8 cellular contexts compared by ENCODE assay signal in the genomic region with DNA sequence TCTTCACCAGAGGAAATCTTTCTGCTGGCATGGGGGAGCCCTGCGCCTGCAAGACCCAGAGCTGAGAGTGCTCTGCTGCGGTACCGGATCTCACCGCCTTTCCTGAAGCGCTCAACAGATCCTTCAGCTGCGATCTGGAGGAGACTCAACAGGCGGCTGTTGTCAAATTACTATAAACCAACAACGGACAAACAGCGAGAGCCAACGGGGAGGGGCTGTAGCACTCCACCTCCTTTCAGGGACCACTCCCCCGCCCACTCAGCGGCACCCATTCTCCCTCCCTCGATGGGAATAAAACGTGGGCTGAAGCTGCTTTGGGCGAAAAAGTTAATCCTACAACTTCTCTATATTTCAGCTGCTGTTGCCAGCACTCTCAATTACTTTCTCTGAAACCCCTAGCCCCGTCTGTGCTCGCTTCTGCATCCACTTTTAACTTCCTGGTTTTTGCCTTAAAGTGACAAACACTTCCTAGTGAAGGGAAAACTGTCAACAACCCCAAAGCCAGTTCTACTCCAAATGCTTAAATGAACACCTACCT. TPM values are rescaled to one million over a fixed set of nuclear protein-coding genes. Genes with fewer than 3 reads are reported as not detected.
DNase-seq lines count a peak whose midpoint lies in the region; ATAC-seq and TF ChIP-seq lines count a peak whose summit lies in the region.

A gene with protein sequence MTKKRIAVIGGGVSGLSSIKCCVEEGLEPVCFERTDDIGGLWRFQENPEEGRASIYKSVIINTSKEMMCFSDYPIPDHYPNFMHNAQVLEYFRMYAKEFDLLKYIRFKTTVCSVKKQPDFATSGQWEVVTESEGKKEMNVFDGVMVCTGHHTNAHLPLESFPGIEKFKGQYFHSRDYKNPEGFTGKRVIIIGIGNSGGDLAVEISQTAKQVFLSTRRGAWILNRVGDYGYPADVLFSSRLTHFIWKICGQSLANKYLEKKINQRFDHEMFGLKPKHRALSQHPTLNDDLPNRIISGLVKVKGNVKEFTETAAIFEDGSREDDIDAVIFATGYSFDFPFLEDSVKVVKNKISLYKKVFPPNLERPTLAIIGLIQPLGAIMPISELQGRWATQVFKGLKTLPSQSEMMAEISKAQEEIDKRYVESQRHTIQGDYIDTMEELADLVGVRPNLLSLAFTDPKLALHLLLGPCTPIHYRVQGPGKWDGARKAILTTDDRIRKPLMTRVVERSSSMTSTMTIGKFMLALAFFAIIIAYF (minus strand): TSS at position 147 of the 538 bp plus-strand sequence. CDS start 310 bp downstream, outside the sequence.

- H3K4me3 Mint-ChIP-seq in progenitor cell of endocrine pancreas (ENCODE audit: low read depth) = peak within 1 kb of the TSS; percentile 87

- H3K4me3 ChIP-seq in HL-60 (replicated peaks; ENCODE audit: insufficient read depth, low read length) = peak within 1 kb of the TSS; percentile 58
- H3K4me3 ChIP-seq in aorta (ENCODE audit: low read length in 2 of 2) = peak within 1 kb of the TSS; percentile 95 to 98

- TF ChIP-seq CTCF in HL-60 (IDR thresholded peaks at IDR 0.05; ENCODE audit: insufficient read depth, low read length) (no peak), progenitor cell of endocrine pancreas (IDR thresholded peaks at IDR 0.05; ENCODE audit: unreplicated experiment) (peak; percentile 14)

- no peaks in the 10 kb centered on the region for H3K4me1 ChIP-seq in aorta (ENCODE audit: control insufficient read depth in 1 of 2, insufficient read depth in 2 of 2, low read length in 2 of 2)

- H3K9me3 Mint-ChIP-seq in progenitor cell of endocrine pancreas (ENCODE audit: low read depth) = no peaks in the 10 kb centered on the region

- peak within 1 kb of the TSS; percentile 67 for H3K27ac ChIP-seq in HL-60 (replicated peaks)
- peak within 1 kb of the TSS in 1 of 2 donors; percentile 42 for H3K27ac ChIP-seq in aorta (ENCODE audit: low read depth in 1 of 2, low read length in 2 of 2)

- H3K27ac Mint-ChIP-seq in progenitor cell of endocrine pancreas = peak within 1 kb of the TSS; percentile 64

- H3K36me3 Mint-ChIP-seq in progenitor cell of endocrine pancreas (ENCODE audit: insufficient read depth) = no peaks in the 10 kb centered on the region

- WGBS in aorta, 2 donors = 0 to 1% methylated on average over 17 of the region's 17 CpGs

- intact Hi-C loops in left ventricle myocardium superior (cut with micrococcal nuclease) (no loop called here), aorta (cut with DNase I) (no loop called here)

- H3K36me3 ChIP-seq in aorta (ENCODE audit: control insufficient read depth in 1 of 2, insufficient read depth in 2 of 2, low read length in 1 of 2) = no peaks in the 10 kb centered on the region

- H3K27me3 Mint-ChIP-seq in progenitor cell of endocrine pancreas = peaks cover 9% of the 10 kb centered on the region

- no peaks in the 10 kb centered on the region for H3K9me3 ChIP-seq in aorta (ENCODE audit: control insufficient read depth, low read length)

- peaks cover 17% of the 10 kb centered on the region for H3K4me1 Mint-ChIP-seq in progenitor cell of endocrine pancreas (ENCODE audit: low read depth)

- DNase-seq in AG08395 (ENCODE audit: low spot score) (peak; percentile 84), HL-60 (ENCODE audit: low read depth in 1 of 2, low spot score in 1 of 2) (peak in 1 of 2 experiments; percentile 69), amniotic stem cell (lab: John Stamatoyannopoulos, UW) (peak; percentile 17), left ventricle myocardium superior (peak; percentile 79), progenitor cell of endocrine pancreas (ENCODE audit: low spot score, unreplicated experiment) (no peak), aorta (peak; percentile 81 to 87)

- ATAC-seq in GM19025 (IDR thresholded peaks at IDR 0.05; ENCODE audit: low read depth, unreplicated experiment) (peak; percentile 57), SK-N-SH treated with all-trans-retinoic acid at 6 μM for 48 hours (peak; percentile 99), left ventricle myocardium superior (peak; percentile 97), aorta (ENCODE audit: low FRiP score) (peak; percentile 86)

- H3K27me3 ChIP-seq in HL-60 (ENCODE audit: insufficient read depth, poor library complexity, severe bottlenecking) (no peaks in the 10 kb centered on the region), aorta (ENCODE audit: control insufficient read depth in 1 of 2, insufficient read depth in 2 of 2, low read length in 1 of 2) (no peaks in the 10 kb centered on the region)

TF ChIP-seq in SK-N-SH treated with all-trans-retinoic acid at 6 μM for 48 hours, 23 proteins besides CTCF, POLR2A, EP300 and RAD21:
- TF ChIP-seq, protein P1, sequence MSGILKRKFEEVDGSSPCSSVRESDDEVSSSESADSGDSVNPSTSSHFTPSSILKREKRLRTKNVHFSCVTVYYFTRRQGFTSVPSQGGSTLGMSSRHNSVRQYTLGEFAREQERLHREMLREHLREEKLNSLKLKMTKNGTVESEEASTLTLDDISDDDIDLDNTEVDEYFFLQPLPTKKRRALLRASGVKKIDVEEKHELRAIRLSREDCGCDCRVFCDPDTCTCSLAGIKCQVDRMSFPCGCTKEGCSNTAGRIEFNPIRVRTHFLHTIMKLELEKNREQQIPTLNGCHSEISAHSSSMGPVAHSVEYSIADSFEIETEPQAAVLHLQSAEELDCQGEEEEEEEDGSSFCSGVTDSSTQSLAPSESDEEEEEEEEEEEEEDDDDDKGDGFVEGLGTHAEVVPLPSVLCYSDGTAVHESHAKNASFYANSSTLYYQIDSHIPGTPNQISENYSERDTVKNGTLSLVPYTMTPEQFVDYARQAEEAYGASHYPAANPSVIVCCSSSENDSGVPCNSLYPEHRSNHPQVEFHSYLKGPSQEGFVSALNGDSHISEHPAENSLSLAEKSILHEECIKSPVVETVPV (CRISPR knock-in tag; IDR thresholded peaks at IDR 0.05) = no peak
- TF ChIP-seq, protein P2, sequence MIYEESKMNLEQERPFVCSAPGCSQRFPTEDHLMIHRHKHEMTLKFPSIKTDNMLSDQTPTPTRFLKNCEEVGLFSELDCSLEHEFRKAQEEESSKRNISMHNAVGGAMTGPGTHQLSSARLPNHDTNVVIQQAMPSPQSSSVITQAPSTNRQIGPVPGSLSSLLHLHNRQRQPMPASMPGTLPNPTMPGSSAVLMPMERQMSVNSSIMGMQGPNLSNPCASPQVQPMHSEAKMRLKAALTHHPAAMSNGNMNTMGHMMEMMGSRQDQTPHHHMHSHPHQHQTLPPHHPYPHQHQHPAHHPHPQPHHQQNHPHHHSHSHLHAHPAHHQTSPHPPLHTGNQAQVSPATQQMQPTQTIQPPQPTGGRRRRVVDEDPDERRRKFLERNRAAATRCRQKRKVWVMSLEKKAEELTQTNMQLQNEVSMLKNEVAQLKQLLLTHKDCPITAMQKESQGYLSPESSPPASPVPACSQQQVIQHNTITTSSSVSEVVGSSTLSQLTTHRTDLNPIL (CRISPR knock-in tag; IDR thresholded peaks at IDR 0.05; ENCODE audit: low read depth) = no peak
- TF ChIP-seq ZFP3 (CRISPR knock-in tag; IDR thresholded peaks at IDR 0.05) = no peak

RNA-seq across cellular contexts. Expression of the gene that starts here (rescaled TPM):
- total RNA-seq in left ventricle myocardium superior (3.3 TPM), progenitor cell of endocrine pancreas (4.2 and 5.0 TPM in 2 replicates), aorta (1 to 10 TPM; 2.9 to 5.8 TPM)
- polyA plus RNA-seq in aorta = 10 to 100 TPM in 1 of 2 donors, 1 to 10 TPM in 1; 8.6 to 20.3 TPM
